1 cellular context compared by ENCODE assay signal in genomic region chr12:10722905-10723866, GRCh38.
TF ChIP-seq lines count a peak whose summit lies in the region.

YBX3 (minus strand) TSS chr12:10723323; CDS start chr12:10723111, 212 bp downstream.

TF ChIP-seq in GM12878, 131 proteins besides CTCF, POLR2A, EP300 and RAD21 (continued from another document and continues in another):
- TF ChIP-seq BHLHE40 (IDR thresholded peaks at IDR 0.05; ENCODE audit: borderline replicate concordance in 1 of 2, low read depth in 2 of 2, low read length in 1 of 2) (no peak), RFX5 (IDR thresholded peaks at IDR 0.05; ENCODE audit: low read depth, low read length) (no peak), NFXL1 (IDR thresholded peaks at IDR 0.05; ENCODE audit: borderline replicate concordance) (no peak), MLLT1 (IDR thresholded peaks at IDR 0.05) (0 out of 2 replicates have a peak, but pooled peaks have one; percentile 29), TCF12 (IDR thresholded peaks at IDR 0.05; ENCODE audit: low read depth, low read length) (no peak), EGR1 (IDR thresholded peaks at IDR 0.05; ENCODE audit: borderline replicate concordance in 1 of 2, low read depth in 2 of 2, low read length in 2 of 2) (peak in 1 of 2 experiments; percentile 59; a peak in 1 of 3 replicates), SMAD1 (IDR thresholded peaks at IDR 0.05; ENCODE audit: low read depth, partially characterized antibody) (no peak), WRNIP1 (IDR thresholded peaks at IDR 0.05; ENCODE audit: borderline replicate concordance, low read depth, low read length) (no peak), NR2C2 (IDR thresholded peaks at IDR 0.05; ENCODE audit: borderline replicate concordance, control insufficient read depth, insufficient read length, low read depth) (no peak), RB1 (IDR thresholded peaks at IDR 0.05; ENCODE audit: borderline replicate concordance) (no peak; the same call in 1 of the 2 replicates), CEBPB (IDR thresholded peaks at IDR 0.05; ENCODE audit: borderline replicate concordance in 1 of 2, low read depth in 2 of 2, low read length in 2 of 2) (no peak), ZNF24 (IDR thresholded peaks at IDR 0.05) (no peak), KLF5 (IDR thresholded peaks at IDR 0.05; ENCODE audit: partially characterized antibody) (no peak), RELA (IDR thresholded peaks at IDR 0.05; ENCODE audit: borderline replicate concordance, partially characterized antibody) (peak; percentile 8), SIN3A (IDR thresholded peaks at IDR 0.05; ENCODE audit: low read depth, low read length) (no peak), USF1 (IDR thresholded peaks at IDR 0.05; ENCODE audit: borderline replicate concordance, extremely low read length, insufficient read depth, low read depth, low read length) (no peak), CBX3 (IDR thresholded peaks at IDR 0.05; ENCODE audit: borderline replicate concordance, low read depth) (no peak), ZNF592 (IDR thresholded peaks at IDR 0.05) (no peak), IRF3 (IDR thresholded peaks at IDR 0.05) (no peak), DPF2 (IDR thresholded peaks at IDR 0.05) (0 out of 2 replicates have a peak, but pooled peaks have one; percentile 29), SREBF2 (IDR thresholded peaks at IDR 0.05; ENCODE audit: low read length) (no peak), NKRF (conservative IDR thresholded peaks at IDR 0.05) (peak; percentile 12; the same call in 1 of the 2 replicates), SIX5 (IDR thresholded peaks at IDR 0.05; ENCODE audit: low read depth, low read length, severe bottlenecking) (no peak), RUNX3 (IDR thresholded peaks at IDR 0.05; ENCODE audit: low read length) (no peak), SMARCA5 (IDR thresholded peaks at IDR 0.05) (no peak), CREB1 (IDR thresholded peaks at IDR 0.05; ENCODE audit: low read depth) (no peak), ZNF274 (IDR thresholded peaks at IDR 0.05; ENCODE audit: insufficient read depth, insufficient read length) (no peak), POLR2AphosphoS2 (IDR thresholded peaks at IDR 0.05; ENCODE audit: low read depth, low read length) (no peak), SKIL (IDR thresholded peaks at IDR 0.05; ENCODE audit: low read depth, poor library complexity, severe bottlenecking) (no peak), ZBTB40 (IDR thresholded peaks at IDR 0.05; ENCODE audit: borderline replicate concordance) (no peak), SMAD5 (IDR thresholded peaks at IDR 0.05; ENCODE audit: low read depth) (no peak), CBFB (IDR thresholded peaks at IDR 0.05; ENCODE audit: low read depth) (no peak), PRDM15 (CRISPR knock-in tag; IDR thresholded peaks at IDR 0.05) (no peak), NFYA (IDR thresholded peaks at IDR 0.05; ENCODE audit: borderline replicate concordance, low read depth, low read length) (no peak), TARDBP (IDR thresholded peaks at IDR 0.05; ENCODE audit: borderline replicate concordance) (no peak), ZSCAN29 (IDR thresholded peaks at IDR 0.05) (no peak), MTA2 (IDR thresholded peaks at IDR 0.05; ENCODE audit: low read depth) (no peak)
